8 cellular contexts compared by ENCODE assay signal in genomic region chr2:27379383-27379839, GRCh38. TPM values are rescaled to one million over a fixed set of nuclear protein-coding genes. Genes with fewer than 3 reads are reported as not detected.
DNase-seq lines count a peak whose midpoint lies in the region; ATAC-seq and TF ChIP-seq lines count a peak whose summit lies in the region.

No MANE protein-coding gene starts in this region.

- H3K27ac ChIP-seq in BLaER1 (peak overlapping the region; percentile 86), coronary artery (peak overlapping the region; percentile 81 to 96)

- H3K4me1 Mint-ChIP-seq in nephron = peaks cover 25% of the 10 kb centered on the region

- intact Hi-C loops in sciatic nerve (cut with DNase I) = no loop called here

- no peaks in the 10 kb centered on the region for H3K27me3 Mint-ChIP-seq in nephron (ENCODE audit: low read depth)

- peaks cover 27% of the 10 kb centered on the region for H3K4me1 ChIP-seq in BLaER1

- H3K9me3 Mint-ChIP-seq in nephron = no peaks in the 10 kb centered on the region

- H3K9me3 ChIP-seq in BLaER1 (no peaks in the 10 kb centered on the region), MG63 (no peaks in the 10 kb centered on the region)

- TF ChIP-seq CTCF in coronary artery (IDR thresholded peaks at IDR 0.05) (no peak), nephron (IDR thresholded peaks at IDR 0.05; ENCODE audit: unreplicated experiment in 3 of 3) (no peak)

- H3K27me3 ChIP-seq in BLaER1 = no peaks in the 10 kb centered on the region
- no peaks in the 10 kb centered on the region for H3K27me3 ChIP-seq in MG63

- peak overlapping the region; percentile 89 for H3K9ac ChIP-seq in BLaER1

- peak overlapping the region; percentile 85 for H3K4me2 ChIP-seq in BLaER1

- H4K20me1 ChIP-seq in BLaER1 = peaks cover 44% of the 10 kb centered on the region

- DNase-seq in MG63 (no peak), coronary artery (ENCODE audit: low spot score) (no peak), AG08395 (ENCODE audit: low spot score) (no peak), HK-2 (ENCODE audit: unreplicated experiment) (no peak), sciatic nerve (ENCODE audit: low spot score) (no peak)

- H3K36me3 ChIP-seq in BLaER1 (peaks cover 82% of the 10 kb centered on the region), MG63 (peaks cover 83% of the 10 kb centered on the region)

- peak overlapping the region; percentile 90 to 93 (median 92) for H3K4me3 Mint-ChIP-seq in nephron

- peaks cover 54% of the 10 kb centered on the region for H3K36me3 Mint-ChIP-seq in nephron (ENCODE audit: low read depth)

- peak overlapping the region; percentile 90 to 93 (median 93) for H3K27ac Mint-ChIP-seq in nephron

- ATAC-seq in HG02840 (IDR thresholded peaks at IDR 0.05; ENCODE audit: low FRiP score, unreplicated experiment) = no peak
- no peak for ATAC-seq in sciatic nerve

- peak overlapping the region; percentile 86 for H3K4me3 ChIP-seq in BLaER1
- peak overlapping the region; percentile 59 for H3K4me3 ChIP-seq in MG63
- H3K4me3 ChIP-seq in coronary artery = peak overlapping the region; percentile 94

RNA-seq across cellular contexts. Expression of gene ZNF513, which starts 1.1 kb away (rescaled TPM):
- total RNA-seq in MG63 (2014; rRNA removed; shearing (Covaris generic); ENCODE audit: low replicate concordance) = 0.74 and 6.5 TPM in 2 replicates
- total RNA-seq in sciatic nerve = 17.0 TPM

RNA-seq across cellular contexts. Expression of gene SNX17, which starts 9.0 kb away (rescaled TPM):
- total RNA-seq in MG63 (2014; rRNA removed; shearing (Covaris generic); ENCODE audit: low replicate concordance) = 195 and 280 TPM in 2 replicates
- total RNA-seq in sciatic nerve = 79.1 TPM

RNA-seq across cellular contexts. Expression of gene EIF2B4, which starts 9.3 kb away (rescaled TPM):
- total RNA-seq in MG63 (2014; rRNA removed; shearing (Covaris generic); ENCODE audit: low replicate concordance) = 33.6 and 48.0 TPM in 2 replicates
- total RNA-seq in sciatic nerve = 39.1 TPM

RNA-seq across cellular contexts. Expression of gene GTF3C2, which starts 22.8 kb away (rescaled TPM):
- 53.5 and 56.5 TPM in 2 replicates for total RNA-seq in MG63 (2014; rRNA removed; shearing (Covaris generic); ENCODE audit: low replicate concordance)
- total RNA-seq in sciatic nerve = 57.1 TPM

RNA-seq across cellular contexts. Expression of gene PPM1G, which starts 30.0 kb away (rescaled TPM):
- 139 and 145 TPM in 2 replicates for total RNA-seq in MG63 (2014; rRNA removed; shearing (Covaris generic); ENCODE audit: low replicate concordance)
- total RNA-seq in sciatic nerve = 37.8 TPM
